In genomic region chr4:119284876-119285611, GRCh38 we compare ENCODE assay signal across 9 cellular contexts. TPM values are rescaled to one million over a fixed set of nuclear protein-coding genes. Genes with fewer than 3 reads are reported as not detected.
A peak's percentile ranks its signal among the peaks of the same experiment; 100 is the strongest.
DNase-seq lines count a peak whose midpoint lies in the region; ATAC-seq and TF ChIP-seq lines count a peak whose summit lies in the region.
"Had no signal": no experiment of that assay in that cellular context is flagged by ENCODE, and none has a peak within 500 bp of the region (broad histone marks: within the 10 kb centered on the region; RNA-seq: fewer than 3 reads in every experiment).

No MANE protein-coding gene starts in this region.

- POLR2A ChIA-PET in naive thymus-derived CD4-positive, alpha-beta T cell (lab: Charles Lee), result no interaction called here

- H3K4me3 ChIP-seq in breast epithelium, result peak overlapping the region in 1 of 3 donors; percentile 2
- peak overlapping the region; percentile 4 for H3K4me3 ChIP-seq in naive thymus-derived CD4-positive, alpha-beta T cell (ENCODE audit: low read length)
- no peak overlapping the region for H3K4me3 ChIP-seq in HAP-1

- TF ChIP-seq POLR2A in breast epithelium (IDR thresholded peaks at IDR 0.05), result no peak

- H3K27me3 Mint-ChIP-seq in naive thymus-derived CD4-positive, alpha-beta T cell, result no peaks in the 10 kb centered on the region

- H3K9me3 ChIP-seq in breast epithelium, result no peaks in the 10 kb centered on the region
- no peaks in the 10 kb centered on the region for H3K9me3 ChIP-seq in naive thymus-derived CD4-positive, alpha-beta T cell (ENCODE audit: control insufficient read depth in 2 of 3, low read length in 3 of 3)
- H3K9me3 ChIP-seq in HAP-1, result no peaks in the 10 kb centered on the region

- H3K27ac ChIP-seq in breast epithelium, result peak overlapping the region in 1 of 2 donors; percentile 53
- peak overlapping the region; percentile 56 for H3K27ac ChIP-seq in naive thymus-derived CD4-positive, alpha-beta T cell (ENCODE audit: low read depth, low read length)

- H3K27ac Mint-ChIP-seq in naive thymus-derived CD4-positive, alpha-beta T cell, result peak overlapping the region; percentile 0 to 80 (median 48)

- in situ Hi-C loops in HAP-1 (cut with MboI; ENCODE audit: low sequenced_read_pairs), result no loop called here

- H3K27me3 ChIP-seq in breast epithelium, result no peaks in the 10 kb centered on the region
- H3K27me3 ChIP-seq in naive thymus-derived CD4-positive, alpha-beta T cell (ENCODE audit: control insufficient read depth in 2 of 2, insufficient read depth in 2 of 2, low read length in 2 of 2), result no peaks in the 10 kb centered on the region
- H3K27me3 ChIP-seq in HAP-1 (ENCODE audit: low read depth), result no peaks in the 10 kb centered on the region

- peak in 2 of 3 donors; percentile 32 to 39 for TF ChIP-seq CTCF in breast epithelium (IDR thresholded peaks at IDR 0.05)

- no peaks in the 10 kb centered on the region for H3K4me1 ChIP-seq in breast epithelium
- peaks cover 0 to 3% of the 10 kb centered on the region in 2 donors for H3K4me1 ChIP-seq in naive thymus-derived CD4-positive, alpha-beta T cell (ENCODE audit: control insufficient read depth in 2 of 2, insufficient read depth in 2 of 2, low read length in 2 of 2)
- no peaks in the 10 kb centered on the region for H3K4me1 ChIP-seq in HAP-1

- H3K4me3 Mint-ChIP-seq in naive thymus-derived CD4-positive, alpha-beta T cell, result peak overlapping the region in 9 of 10 donors; percentile 32 to 82 (median 67)

- DNase-seq in breast epithelium (ENCODE audit: low spot score in 2 of 2), result no peak
- DNase-seq in naive thymus-derived CD4-positive, alpha-beta T cell, result peak in 1 of 9 donors; percentile 19
- no peak for DNase-seq in HAP-1 (ENCODE audit: low spot score in 2 of 2)
- no peak for DNase-seq in SHP77 (lab: John Stamatoyannopoulos, UW)
- DNase-seq in activated CD4-positive, alpha-beta T cell treated with anti-CD3 and anti-CD28 coated beads for 1 hour, result no peak

- peaks cover 0 to 2% (median 0%) of the 10 kb centered on the region in 11 donors for H3K9me3 Mint-ChIP-seq in naive thymus-derived CD4-positive, alpha-beta T cell

- peaks cover 0 to 13% (median 6%) of the 10 kb centered on the region in 5 donors for H3K36me3 Mint-ChIP-seq in naive thymus-derived CD4-positive, alpha-beta T cell

- H3K4me1 Mint-ChIP-seq in naive thymus-derived CD4-positive, alpha-beta T cell, result peaks cover 13 to 48% (median 40%) of the 10 kb centered on the region in 7 donors

- intact Hi-C loops in breast epithelium (cut with DNase I; ENCODE audit: low total_unique reads), result no loop called here
- intact Hi-C loops in naive thymus-derived CD4-positive, alpha-beta T cell (cut with micrococcal nuclease), result loop anchor here (1.0 to 5.0 kb wide), 5 partner anchors 48 to 1008 kb away; no protein-coding TSS in a partner anchor

- no peaks in the 10 kb centered on the region for H3K36me3 ChIP-seq in breast epithelium
- H3K36me3 ChIP-seq in naive thymus-derived CD4-positive, alpha-beta T cell (ENCODE audit: control insufficient read depth in 2 of 3, insufficient read depth in 3 of 3, low read length in 3 of 3), result peaks cover 0 to 4% (median 0%) of the 10 kb centered on the region in 3 experiments
- no peaks in the 10 kb centered on the region for H3K36me3 ChIP-seq in HAP-1 (replicated peaks)

- peak; percentile 83 for ATAC-seq in GM18870 (IDR thresholded peaks at IDR 0.05; ENCODE audit: unreplicated experiment)
- peak; percentile 71 for ATAC-seq in HG03378 (IDR thresholded peaks at IDR 0.05; ENCODE audit: unreplicated experiment)
- ATAC-seq in naive thymus-derived CD4-positive, alpha-beta T cell, result peak; percentile 64
- no peak for ATAC-seq in HG03196 (IDR thresholded peaks at IDR 0.05; ENCODE audit: unreplicated experiment)

- CTCF ChIA-PET in naive thymus-derived CD4-positive, alpha-beta T cell (lab: Charles Lee), result no interaction called here

RNA-seq across cellular contexts. Expression of gene FABP2, which starts 36.9 kb away (rescaled TPM):
- total RNA-seq in breast epithelium, result not detected
- total RNA-seq in naive thymus-derived CD4-positive, alpha-beta T cell, result under 1 TPM in 1 of 5 experiments, not detected in 4; 0.19 TPM
- not detected for polyA plus RNA-seq in naive thymus-derived CD4-positive, alpha-beta T cell
- total RNA-seq: T-helper 1 cell treated with Interleukin-12 subunit alpha and Interleukin-12 subunit beta and Interleukin-4 antibody, amounts not matched to agents 30 ng/mL and 1 ng/mL, for 36 hours had no signal
